In genomic region chr16:55479560-55480197, GRCh38 we compare ENCODE assay signal across 10 cellular contexts. TPM values are rescaled to one million over a fixed set of nuclear protein-coding genes. Genes with fewer than 3 reads are reported as not detected.
A peak's percentile ranks its signal among the peaks of the same experiment; 100 is the strongest.
DNase-seq lines count a peak whose midpoint lies in the region; ATAC-seq and TF ChIP-seq lines count a peak whose summit lies in the region.
"Had no signal": no experiment of that assay in that cellular context is flagged by ENCODE, and none has a peak within 500 bp of the region (broad histone marks: within the 10 kb centered on the region; RNA-seq: fewer than 3 reads in every experiment).

No MANE protein-coding gene starts in this region.

- peak overlapping the region; percentile 93 for H2AFZ ChIP-seq in neuron (ENCODE audit: low read depth, low read length)

- H3K27ac Mint-ChIP-seq in CD4-positive, alpha-beta T cell, result no peak overlapping the region

- no peaks in the 10 kb centered on the region for H3K36me3 Mint-ChIP-seq in CD4-positive, alpha-beta T cell (ENCODE audit: low read depth)

- in situ Hi-C loops in Panc1 (cut with HindIII; ENCODE audit: low pct_unique_long_range_greater_than_20kb, low sequenced_read_pairs), result no loop called here

- no peak for TF ChIP-seq POLR2A in esophagus squamous epithelium (IDR thresholded peaks at IDR 0.05)

- CTCF ChIA-PET in AG04450 (lab: Charles Lee), result interaction anchor here (0.7 to 2.4 kb wide), 5 partner anchors 15 to 58 kb away, joined by 4 to 13 read pairs (median 4); no protein-coding TSS in a partner anchor
- CTCF ChIA-PET in Panc1 (lab: Charles Lee), result no interaction called here
- CTCF ChIA-PET in CD4-positive, alpha-beta T cell (lab: Charles Lee), result no interaction called here

- TF ChIP-seq CTCF in AG04450 (IDR thresholded peaks at IDR 0.05; ENCODE audit: low read depth, low read length) (no peak), Panc1 (IDR thresholded peaks at IDR 0.05) (no peak), esophagus squamous epithelium (IDR thresholded peaks at IDR 0.05) (no peak)
- no peak for TF ChIP-seq CTCF in CD4-positive, alpha-beta T cell (IDR thresholded peaks at IDR 0.05)

- H3K27ac ChIP-seq in AG04450 (ENCODE audit: low read depth, low read length), result peak overlapping the region; percentile 87
- peak overlapping the region; percentile 87 for H3K27ac ChIP-seq in Panc1 (ENCODE audit: low read length)
- peak overlapping the region; percentile 58 to 93 (median 80) for H3K27ac ChIP-seq in esophagus squamous epithelium
- no peak overlapping the region for H3K27ac ChIP-seq in CD4-positive, alpha-beta T cell (ENCODE audit: low read depth, low read length)

- peaks cover 51% of the 10 kb centered on the region for H3K27me3 Mint-ChIP-seq in CD4-positive, alpha-beta T cell

- BruUV-seq in Panc1 (replicated peaks; lab: Mats Ljungman, UMichigan), result TSS peak; percentile 47

- DNase-seq in AG04450 (ENCODE audit: low read depth, low spot score) (no peak), Panc1 (ENCODE audit: low read depth, low spot score) (no peak), esophagus squamous epithelium (lab: John Stamatoyannopoulos, UW) (no peak), iPS-NIHi7 (ENCODE audit: extremely low spot score) (no peak), NCI-H510A treated with DMSO at 0.1 percent for 48 hours (lab: John Stamatoyannopoulos, UW) (no peak)
- no peak for DNase-seq in CD4-positive, alpha-beta T cell
- no peak for DNase-seq in stimulated activated CD4-positive, alpha-beta T cell treated with anti-CD3 and anti-CD28 coated beads, Interleukin-2, amount 100 ng/mL, for 24 hours
- DNase-seq: activated CD4-positive, CD25-positive, alpha-beta regulatory T cell; NCI-H187 treated with DMSO at 0.1 percent for 48 hours had no signal

- no peaks in the 10 kb centered on the region for H3K9me3 Mint-ChIP-seq in CD4-positive, alpha-beta T cell

- peaks cover 35% of the 10 kb centered on the region for H3K4me1 ChIP-seq in Panc1 (ENCODE audit: control insufficient read depth, insufficient read depth, low read length)
- H3K4me1 ChIP-seq in esophagus squamous epithelium, result peaks cover 11 to 68% (median 19%) of the 10 kb centered on the region in 3 donors
- peaks cover 13% of the 10 kb centered on the region for H3K4me1 ChIP-seq in neuron (ENCODE audit: insufficient read depth, low read length)

- H3K4me3 ChIP-seq in AG04450 (ENCODE audit: low read depth, low read length) (peak overlapping the region; percentile 94), Panc1 (ENCODE audit: low read depth in 2 of 2, low read length in 2 of 2) (peak overlapping the region; percentile 71 to 79), esophagus squamous epithelium (peak overlapping the region; percentile 35 to 77 (median 51)), neuron (ENCODE audit: low read length) (peak overlapping the region; percentile 70)

- no peaks in the 10 kb centered on the region for H3K36me3 ChIP-seq in Panc1 (ENCODE audit: control insufficient read depth, insufficient read depth, low read length)
- H3K36me3 ChIP-seq in esophagus squamous epithelium, result no peaks in the 10 kb centered on the region
- no peaks in the 10 kb centered on the region for H3K36me3 ChIP-seq in neuron (ENCODE audit: insufficient read depth, low read length)

- H3K9me3 ChIP-seq in AG04450 (ENCODE audit: control insufficient read depth, insufficient read depth, low read length), result no peaks in the 10 kb centered on the region
- no peaks in the 10 kb centered on the region for H3K9me3 ChIP-seq in Panc1 (ENCODE audit: control insufficient read depth, insufficient read depth, low read depth, low read length)
- no peaks in the 10 kb centered on the region for H3K9me3 ChIP-seq in esophagus squamous epithelium
- H3K9me3 ChIP-seq in neuron (ENCODE audit: low read length), result no peaks in the 10 kb centered on the region
- no peaks in the 10 kb centered on the region for H3K9me3 ChIP-seq in CD4-positive, alpha-beta T cell (ENCODE audit: control insufficient read depth, low read length)

- peak; percentile 3; the same call in 1 of the 2 replicates for ATAC-seq in Panc1
- no peak for ATAC-seq in CD4-positive, alpha-beta T cell (ENCODE audit: poor library complexity)

- H3K27me3 ChIP-seq in AG04450 (ENCODE audit: control insufficient read depth, insufficient read depth, low read length), result no peaks in the 10 kb centered on the region
- no peaks in the 10 kb centered on the region for H3K27me3 ChIP-seq in Panc1 (ENCODE audit: control insufficient read depth, insufficient read depth, low read length)
- H3K27me3 ChIP-seq in esophagus squamous epithelium, result peaks cover 0 to 40% (median 0%) of the 10 kb centered on the region in 4 donors
- peaks cover 28% of the 10 kb centered on the region for H3K27me3 ChIP-seq in neuron (ENCODE audit: insufficient read depth, low read length)
- H3K27me3 ChIP-seq in CD4-positive, alpha-beta T cell (ENCODE audit: control insufficient read depth, insufficient read depth, low read length), result peaks cover 33% of the 10 kb centered on the region

- intact Hi-C loops in Panc1 (cut with micrococcal nuclease; ENCODE audit: unreplicated experiment) (loop anchor here (2.0 kb wide), 1 partner anchor 21 kb away; no protein-coding TSS in a partner anchor), esophagus squamous epithelium (cut with DNase I) (no loop called here)
- intact Hi-C loops in CD4-positive, alpha-beta T cell (cut with DNase I, micrococcal nuclease), result no loop called here

- 1 to 3% methylated on average over 11 to 16 of the region's 28 CpGs for WGBS in esophagus squamous epithelium, 2 donors

- H3K4me3 Mint-ChIP-seq in CD4-positive, alpha-beta T cell, result no peak overlapping the region

- H3K4me1 Mint-ChIP-seq in CD4-positive, alpha-beta T cell (ENCODE audit: low read depth), result no peaks in the 10 kb centered on the region

- POLR2A ChIA-PET in AG04450 (lab: Yijun Ruan, JAX) (interaction anchor here (0.7 to 3.2 kb wide), 9 partner anchors 8 to 1568 kb away, joined by 3 to 59 read pairs (median 9); no protein-coding TSS in a partner anchor), Panc1 (lab: Charles Lee) (interaction anchor here (0.7 kb wide), 1 partner anchor 529 kb away, joined by 6 read pairs; no protein-coding TSS in a partner anchor)
- POLR2A ChIA-PET in CD4-positive, alpha-beta T cell (lab: Charles Lee), result no interaction called here

RNA-seq across cellular contexts. Expression of gene MMP2, which starts 0.7 kb away (rescaled TPM):
- 1,281 and 1,465 TPM in 2 replicates for polyA plus RNA-seq in AG04450 (2011; rRNA removed)
- 747 and 998 TPM in 2 replicates for polyA minus RNA-seq in AG04450 (2011; rRNA and poly(A)+ RNA removed)
- 311 TPM for total RNA-seq in Panc1 (2021; ENCODE audit: unreplicated experiment)
- polyA plus RNA-seq in Panc1 (2012; ENCODE audit: insufficient read length), result 316 TPM
- 100 to 1,000 TPM in 2 of 4 donors, 10 to 100 TPM in 1, 1 to 10 TPM in 1; 4.5 to 210 (median 92.7) TPM for total RNA-seq in esophagus squamous epithelium
- not detected for total RNA-seq in CD4-positive, alpha-beta T cell

RNA-seq across cellular contexts. Expression of gene LPCAT2, which starts 29.2 kb away (rescaled TPM):
- 10.5 and 20.6 TPM in 2 replicates for polyA plus RNA-seq in AG04450 (2011; rRNA removed)
- 8.4 and 13.4 TPM in 2 replicates for polyA minus RNA-seq in AG04450 (2011; rRNA and poly(A)+ RNA removed)
- total RNA-seq in Panc1 (2021; ENCODE audit: unreplicated experiment), result 62.1 TPM
- polyA plus RNA-seq in Panc1 (2012; ENCODE audit: insufficient read length), result 44.4 TPM
- total RNA-seq in esophagus squamous epithelium, result 10 to 100 TPM; 10.0 to 21.7 (median 16.9) TPM
- total RNA-seq in CD4-positive, alpha-beta T cell, result under 1 TPM; 0.22 to 0.36 TPM

Comparison
In these comparisons a context has a peak if more than half of its experiments do, and no peak if none do; other contexts are left out.
1. RNA of gene MMP2, which starts 0.7 kb away (total RNA-seq): 311 TPM in Panc1 (single experiment) and 4.5 to 210 TPM in esophagus squamous epithelium; not detected in CD4-positive, alpha-beta T cell; every median in the first group is over 4 times any median in the second.
2. RNA of gene LPCAT2, which starts 29.2 kb away (total RNA-seq): 62.1 TPM in Panc1 (single experiment) and 10.0 to 21.7 TPM in esophagus squamous epithelium; 0.22 to 0.36 TPM in CD4-positive, alpha-beta T cell; every median in the first group is over 4 times any median in the second.
3. Peak in every context shown above with its lines, with median percentiles within 50 percentile points of each other: H3K4me3 ChIP-seq.